Comparison of ENCODE assay signal across 9 cellular contexts in the genomic region with DNA sequence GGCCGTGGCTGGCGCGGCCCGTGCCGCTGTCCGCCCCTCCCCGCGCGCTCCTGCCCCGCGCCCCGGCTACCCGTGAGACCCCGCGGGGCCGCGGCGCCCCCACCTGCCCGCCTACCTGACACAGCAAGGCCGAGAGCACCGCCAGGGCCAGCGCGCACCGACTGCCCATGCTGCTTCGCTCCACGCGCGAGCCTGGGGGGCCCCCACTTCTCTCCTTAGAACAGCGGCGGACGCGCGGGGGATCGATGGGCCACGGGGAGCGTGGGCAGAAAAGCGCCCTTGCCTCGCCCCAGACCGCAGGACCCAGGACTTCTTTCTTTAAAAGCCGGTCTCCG. TPM values are rescaled to one million over a fixed set of nuclear protein-coding genes. Genes with fewer than 3 reads are reported as not detected.
A peak's percentile ranks its signal among the peaks of the same experiment; 100 is the strongest.
DNase-seq lines count a peak whose midpoint lies in the region; ATAC-seq and TF ChIP-seq lines count a peak whose summit lies in the region.
"Had no signal": no experiment of that assay in that cellular context is flagged by ENCODE, and none has a peak within 500 bp of the region (broad histone marks: within the 10 kb centered on the region; RNA-seq: fewer than 3 reads in every experiment).

No MANE protein-coding gene starts in this region.

- peak in 1 of 4 donors; percentile 4 for ATAC-seq in right lobe of liver

- H3K4me3 ChIP-seq in astrocyte of the spinal cord (ENCODE audit: low read depth, low read length): peak overlapping the region; percentile 57
- H3K4me3 ChIP-seq in right lobe of liver: peak overlapping the region; percentile 35 to 63 (median 60)

- H3K36me3 ChIP-seq in right lobe of liver: no peaks in the 10 kb centered on the region

- no peak overlapping the region for H3K27ac Mint-ChIP-seq in activated CD4-positive, alpha-beta T cell treated with anti-CD3 and anti-CD28 coated beads, Interleukin-2, amount 10 ng/mL, durations not matched to agents 24 days and 14 days
- H3K27ac Mint-ChIP-seq in type B pancreatic cell: no peak overlapping the region

- no peaks in the 10 kb centered on the region for H3K9me3 ChIP-seq in right lobe of liver

- TF ChIP-seq CTCF in astrocyte of the spinal cord (IDR thresholded peaks at IDR 0.05; ENCODE audit: low read depth, low read length) (no peak), right lobe of liver (IDR thresholded peaks at IDR 0.05) (no peak), type B pancreatic cell (conservative IDR thresholded peaks at IDR 0.05) (no peak), GM13977 (IDR thresholded peaks at IDR 0.05; ENCODE audit: extremely low read depth, insufficient read depth, missing control alignments) (no peak)

- peak overlapping the region; percentile 53 to 79 (median 55) for H3K27ac ChIP-seq in right lobe of liver

- TF ChIP-seq POLR2A in right lobe of liver (IDR thresholded peaks at IDR 0.05): no peak

- DNase-seq in activated CD4-positive, alpha-beta T cell treated with anti-CD3 and anti-CD28 coated beads, Interleukin-2, amount 10 ng/mL, durations not matched to agents 24 days and 14 days: no peak
- no peak for DNase-seq in activated CD4-positive, alpha-beta T cell treated with anti-CD3 and anti-CD28 coated beads, Interleukin-2, amount 50 U/mL, for 4 hours
- DNase-seq in astrocyte of the spinal cord (ENCODE audit: low read depth, low spot score): no peak
- DNase-seq in right lobe of liver: peak in 1 of 3 donors; percentile 46
- no peak for DNase-seq in type B pancreatic cell (ENCODE audit: extremely low spot score, unreplicated experiment)
- no peak for DNase-seq in GM13977 (ENCODE audit: low spot score)
- DNase-seq in NCI-H774 (lab: John Stamatoyannopoulos, UW): no peak
- no peak for DNase-seq in SHP77 treated with DMSO at 0.1 percent for 48 hours (lab: John Stamatoyannopoulos, UW)

- 0% methylated on average over 7 of the region's 41 CpGs for WGBS in right lobe of liver (ENCODE audit: insufficient coverage, low coverage, low lambda C conversion rate, missing lambda C conversion rate)

- H3K36me3 Mint-ChIP-seq in activated CD4-positive, alpha-beta T cell treated with anti-CD3 and anti-CD28 coated beads, Interleukin-2, amount 10 ng/mL, durations not matched to agents 24 days and 14 days (ENCODE audit: low read depth): peaks cover 2% of the 10 kb centered on the region
- peaks cover 6% of the 10 kb centered on the region for H3K36me3 Mint-ChIP-seq in type B pancreatic cell

- H3K27me3 ChIP-seq in right lobe of liver: peaks cover 0 to 8% of the 10 kb centered on the region in 2 donors

- H3K4me1 ChIP-seq in right lobe of liver: peaks cover 0 to 29% (median 4%) of the 10 kb centered on the region in 4 donors

- H3K4me1 Mint-ChIP-seq in activated CD4-positive, alpha-beta T cell treated with anti-CD3 and anti-CD28 coated beads, Interleukin-2, amount 10 ng/mL, durations not matched to agents 24 days and 14 days: peaks cover 26% of the 10 kb centered on the region
- H3K4me1 Mint-ChIP-seq in type B pancreatic cell (ENCODE audit: unreplicated experiment): peaks cover 49% of the 10 kb centered on the region

- intact Hi-C loops in activated CD4-positive, alpha-beta T cell treated with anti-CD3 and anti-CD28 coated beads, Interleukin-2, amount 10 ng/mL, durations not matched to agents 24 days and 14 days (cut with micrococcal nuclease): loop anchor here (10.0 kb wide), 1 partner anchor 145 kb away; no protein-coding TSS in a partner anchor
- intact Hi-C loops in right lobe of liver (cut with DNase I): loop anchor here in 1 of 2 donors (10.0 kb wide), 2 partner anchors 65 to 115 kb away; no protein-coding TSS in a partner anchor

- in situ Hi-C loops in astrocyte of the spinal cord (cut with HindIII; ENCODE audit: low sequenced_read_pairs): no loop called here
- in situ Hi-C loops in GM13977 (cut with MboI; ENCODE audit: low pct_unique_long_range_greater_than_20kb, low sequenced_read_pairs, unreplicated experiment): no loop called here

- H3K27me3 Mint-ChIP-seq in activated CD4-positive, alpha-beta T cell treated with anti-CD3 and anti-CD28 coated beads, Interleukin-2, amount 10 ng/mL, durations not matched to agents 24 days and 14 days: peaks cover 72% of the 10 kb centered on the region
- H3K27me3 Mint-ChIP-seq in type B pancreatic cell: peaks cover 78% of the 10 kb centered on the region

- peak overlapping the region; percentile 89 for H3K4me3 Mint-ChIP-seq in activated CD4-positive, alpha-beta T cell treated with anti-CD3 and anti-CD28 coated beads, Interleukin-2, amount 10 ng/mL, durations not matched to agents 24 days and 14 days
- peak overlapping the region; percentile 88 for H3K4me3 Mint-ChIP-seq in type B pancreatic cell

- no peaks in the 10 kb centered on the region for H3K9me3 Mint-ChIP-seq in activated CD4-positive, alpha-beta T cell treated with anti-CD3 and anti-CD28 coated beads, Interleukin-2, amount 10 ng/mL, durations not matched to agents 24 days and 14 days
- H3K9me3 Mint-ChIP-seq in type B pancreatic cell: no peaks in the 10 kb centered on the region

RNA-seq across cellular contexts. Expression of a gene that starts 0.9 kb away (rescaled TPM):
- total RNA-seq in activated CD4-positive, alpha-beta T cell treated with anti-CD3 and anti-CD28 coated beads, Interleukin-2, amount 10 ng/mL, durations not matched to agents 24 days and 14 days: 0.17 TPM in 1 of 2 replicates, not detected in the other
- total RNA-seq in right lobe of liver (1 to 10 TPM; 2.0 to 9.6 (median 3.4) TPM), type B pancreatic cell (ENCODE audit: low replicate concordance) (4.2 and 11.7 TPM in 2 replicates)
- total RNA-seq: T-helper 2 cell treated with Interferon-gamma antibody and Interleukin-4, amounts not matched to agents 100 ng/mL and 5 ng/mL, for 36 hours had no signal

RNA-seq across cellular contexts. Expression of a gene that starts 16.6 kb away (rescaled TPM):
- total RNA-seq in activated CD4-positive, alpha-beta T cell treated with anti-CD3 and anti-CD28 coated beads, Interleukin-2, amount 10 ng/mL, durations not matched to agents 24 days and 14 days: 18.7 and 19.3 TPM in 2 replicates
- total RNA-seq in right lobe of liver (10 to 100 TPM in 5 of 6 experiments, 1 to 10 TPM in 1; 9.5 to 15.7 (median 13.1) TPM), type B pancreatic cell (ENCODE audit: low replicate concordance) (37.7 and 40.5 TPM in 2 replicates)
